In genomic region chr1:75655931-75656330, GRCh38 we compare ENCODE assay signal across 3 cellular contexts.
TF ChIP-seq lines count a peak whose summit lies in the region.

No MANE protein-coding gene starts in this region.

TF ChIP-seq in HEK293, 187 proteins besides CTCF, POLR2A, EP300 and RAD21:
- TF ChIP-seq SETDB1 (IDR thresholded peaks at IDR 0.05; ENCODE audit: insufficient read length, low read length), result peak; percentile 96
- TF ChIP-seq ZNF133 (tag by site-specific recombination; IDR thresholded peaks at IDR 0.05), result no peak
- TF ChIP-seq PRDM1 (tag by site-specific recombination; IDR thresholded peaks at IDR 0.05), result no peak
- no peak for TF ChIP-seq ZNF518A (tag by site-specific recombination; conservative IDR thresholded peaks at IDR 0.05; ENCODE audit: low read depth)
- TF ChIP-seq ZNF645 (tag by site-specific recombination; IDR thresholded peaks at IDR 0.05), result no peak
- TF ChIP-seq ZNF175 (tag by site-specific recombination; IDR thresholded peaks at IDR 0.05), result no peak
- peak; percentile 85 for TF ChIP-seq TRIM28 (IDR thresholded peaks at IDR 0.05; ENCODE audit: borderline replicate concordance, low read length)

TF ChIP-seq in K562, 482 proteins besides CTCF, POLR2A, EP300 and RAD21:
- TF ChIP-seq MCM7 (IDR thresholded peaks at IDR 0.05) (no peak), FOXK2 (conservative IDR thresholded peaks at IDR 0.05 in 1 of 2, IDR thresholded peaks at IDR 0.05 in 1 of 2; ENCODE audit: low read depth in 2 of 2) (no peak), FOXA3 (CRISPR knock-in tag; conservative IDR thresholded peaks at IDR 0.05 in 1 of 2, IDR thresholded peaks at IDR 0.05 in 1 of 2) (no peak), BRD4 (IDR thresholded peaks at IDR 0.05) (no peak), POLR2AphosphoS5 (IDR thresholded peaks at IDR 0.05; ENCODE audit: control insufficient read depth, insufficient read depth, low read depth, low read length) (no peak), DNMT1 (IDR thresholded peaks at IDR 0.05) (no peak), MLLT1 (IDR thresholded peaks at IDR 0.05) (no peak), SRSF7 (optimal IDR thresholded peaks at IDR 0.05; ENCODE audit: low read depth, low read length) (no peak), TBL1XR1 (IDR thresholded peaks at IDR 0.05; ENCODE audit: low read length in 2 of 2) (no peak), NFE2 (IDR thresholded peaks at IDR 0.05; ENCODE audit: low read depth) (no peak), TAF7 (tag; IDR thresholded peaks at IDR 0.05) (no peak), FIP1L1 (IDR thresholded peaks at IDR 0.05; ENCODE audit: low read depth, low read length, poor library complexity, severe bottlenecking) (no peak), XRCC4 (IDR thresholded peaks at IDR 0.05; ENCODE audit: extremely low read depth, insufficient read depth, insufficient read length) (no peak), THAP12 (CRISPR knock-in tag; IDR thresholded peaks at IDR 0.05) (no peak)

TF ChIP-seq in endothelial cell of umbilical vein, 7 proteins besides CTCF, POLR2A, EP300 and RAD21:
- TF ChIP-seq JUN (IDR thresholded peaks at IDR 0.05; ENCODE audit: borderline replicate concordance, insufficient read depth, insufficient read length, low read depth) (no peak), MAX (IDR thresholded peaks at IDR 0.05; ENCODE audit: insufficient read depth, insufficient read length) (no peak), GATA2 (IDR thresholded peaks at IDR 0.05; ENCODE audit: insufficient read depth, insufficient read length, low read depth, low read length) (no peak), FOS (IDR thresholded peaks at IDR 0.05; ENCODE audit: borderline replicate concordance, insufficient read depth, low read length) (no peak), MYC (IDR thresholded peaks at IDR 0.05; ENCODE audit: low read depth, low read length) (no peak), POLR2AphosphoS5 (IDR thresholded peaks at IDR 0.05; ENCODE audit: insufficient read depth, low read depth, low read length) (no peak), EZH2 (IDR thresholded peaks at IDR 0.05; ENCODE audit: borderline replicate concordance, low read depth, low read length, severe bottlenecking) (no peak)
